ENCODE assay signal across 8 cellular contexts in genomic region chr21:38804617-38805281, GRCh38. TPM values are rescaled to one million over a fixed set of nuclear protein-coding genes. Genes with fewer than 3 reads are reported as not detected.
DNase-seq lines count a peak whose midpoint lies in the region; ATAC-seq and TF ChIP-seq lines count a peak whose summit lies in the region.

No MANE protein-coding gene starts in this region.

- peak; percentile 53 to 68 (median 60) for TF ChIP-seq CTCF in uterus (IDR thresholded peaks at IDR 0.05)

- H2BK5ac ChIP-seq in neuronal stem cell (ENCODE audit: low read length), result no peak overlapping the region

- peak overlapping the region; percentile 95 for H2AFZ ChIP-seq in neuronal stem cell (ENCODE audit: low read length)

- no peak overlapping the region for H4K91ac ChIP-seq in neuronal stem cell (ENCODE audit: low read depth, low read length, poor library complexity)

- peaks cover 14% of the 10 kb centered on the region for H3K27me3 Mint-ChIP-seq in activated naive CD4-positive, alpha-beta T cell treated with anti-CD3 and anti-CD28 coated beads, Interleukin-2, amount 10 ng/mL, durations not matched to agents 7 days and 5 days

- H3K4me3 ChIP-seq in neuronal stem cell (ENCODE audit: low read length in 2 of 2) (peak overlapping the region; percentile 68 to 98), uterus (peak overlapping the region; percentile 68 to 100)

- H3K9me3 Mint-ChIP-seq in activated naive CD4-positive, alpha-beta T cell treated with anti-CD3 and anti-CD28 coated beads, Interleukin-2, amount 10 ng/mL, durations not matched to agents 7 days and 5 days, result no peaks in the 10 kb centered on the region

- no peak overlapping the region for H2BK120ac ChIP-seq in neuronal stem cell (ENCODE audit: low read depth, low read length)

- no peak overlapping the region for H2BK12ac ChIP-seq in neuronal stem cell (ENCODE audit: low read length)

- H2BK15ac ChIP-seq in neuronal stem cell (ENCODE audit: low read length), result no peak overlapping the region

- H3K14ac ChIP-seq in neuronal stem cell (ENCODE audit: low read length), result no peak overlapping the region

- H3K18ac ChIP-seq in neuronal stem cell (ENCODE audit: low read length), result no peak overlapping the region

- H3K4ac ChIP-seq in neuronal stem cell (ENCODE audit: low read length), result no peak overlapping the region

- H3K4me2 ChIP-seq in neuronal stem cell (ENCODE audit: insufficient read depth, low read length, poor library complexity, severe bottlenecking), result peak overlapping the region; percentile 87

- peaks cover 28% of the 10 kb centered on the region for H3K4me1 Mint-ChIP-seq in activated naive CD4-positive, alpha-beta T cell treated with anti-CD3 and anti-CD28 coated beads, Interleukin-2, amount 10 ng/mL, durations not matched to agents 7 days and 5 days

- WGBS in neuronal stem cell (ENCODE audit: extremely low coverage in 2 of 2, insufficient read length in 2 of 2, insufficient replicate concordance in 1 of 2), 2 donors, result no CpG with 5 or more reads among the region's 32 CpGs

- peak overlapping the region; percentile 70 for H3K27ac Mint-ChIP-seq in activated naive CD4-positive, alpha-beta T cell treated with anti-CD3 and anti-CD28 coated beads, Interleukin-2, amount 10 ng/mL, durations not matched to agents 7 days and 5 days

- no peak for TF ChIP-seq POLR2A in uterus (IDR thresholded peaks at IDR 0.05)

- H3K4me3 Mint-ChIP-seq in activated naive CD4-positive, alpha-beta T cell treated with anti-CD3 and anti-CD28 coated beads, Interleukin-2, amount 10 ng/mL, durations not matched to agents 7 days and 5 days, result peak overlapping the region; percentile 77

- no peak overlapping the region for H3K23ac ChIP-seq in neuronal stem cell (ENCODE audit: low read depth, low read length, poor library complexity)

- H3K27ac ChIP-seq in neuronal stem cell (replicated peaks; ENCODE audit: low read length) (peak overlapping the region; percentile 67), uterus (peak overlapping the region; percentile 94 to 98)

- H3K27me3 ChIP-seq in neuronal stem cell (ENCODE audit: control insufficient read depth in 3 of 3, insufficient read depth in 3 of 3, low read depth in 1 of 3, low read length in 3 of 3), result peaks cover 0 to 20% (median 0%) of the 10 kb centered on the region in 3 experiments
- H3K27me3 ChIP-seq in uterus, result no peaks in the 10 kb centered on the region

- peaks cover 16% of the 10 kb centered on the region for H3K36me3 Mint-ChIP-seq in activated naive CD4-positive, alpha-beta T cell treated with anti-CD3 and anti-CD28 coated beads, Interleukin-2, amount 10 ng/mL, durations not matched to agents 7 days and 5 days

- intact Hi-C loops in uterus (cut with DNase I; ENCODE audit: low total_unique reads), result loop anchor here (5.0 to 10.0 kb wide), 2 partner anchors 50 to 323 kb away; no protein-coding TSS in a partner anchor

- no peaks in the 10 kb centered on the region for H3K36me3 ChIP-seq in neuronal stem cell (replicated peaks in 1 of 2; ENCODE audit: control insufficient read depth in 2 of 2, insufficient read depth in 2 of 2, low read length in 2 of 2)
- no peaks in the 10 kb centered on the region for H3K36me3 ChIP-seq in uterus

- peak; percentile 12 for ATAC-seq in HG02981 (IDR thresholded peaks at IDR 0.05; ENCODE audit: unreplicated experiment)

- H3K4me1 ChIP-seq in neuronal stem cell (ENCODE audit: control insufficient read depth in 2 of 2, insufficient read depth in 1 of 2, low read depth in 1 of 2, low read length in 2 of 2), result peaks cover 5 to 10% of the 10 kb centered on the region in 2 donors
- no peaks in the 10 kb centered on the region for H3K4me1 ChIP-seq in uterus

- H2AK5ac ChIP-seq in neuronal stem cell (ENCODE audit: low read depth, low read length), result no peak overlapping the region

- no peaks in the 10 kb centered on the region for H3K9me3 ChIP-seq in neuronal stem cell (replicated peaks in 1 of 2; ENCODE audit: control insufficient read depth in 2 of 2, insufficient read depth in 1 of 2, low read depth in 1 of 2, low read length in 2 of 2)
- H3K9me3 ChIP-seq in uterus, result no peaks in the 10 kb centered on the region

- CTCF ChIA-PET in activated naive CD4-positive, alpha-beta T cell treated with anti-CD3 and anti-CD28 coated beads, Interleukin-2, amount 10 ng/mL, durations not matched to agents 7 days and 5 days (lab: Charles Lee), result interaction anchor here (1.2 to 1.4 kb wide), 2 partner anchors 69 to 71 kb away, joined by 4 read pairs; no protein-coding TSS in a partner anchor

- H3K9ac ChIP-seq in neuronal stem cell (ENCODE audit: low read depth, low read length, poor library complexity), result no peak overlapping the region

- DNase-seq in DMS153 treated with DMSO at 0.1 percent for 48 hours (lab: John Stamatoyannopoulos, UW; ENCODE audit: unreplicated experiment), result peak; percentile 59
- no peak for DNase-seq in DMS153 (lab: John Stamatoyannopoulos, UW)
- DNase-seq in NCI-H774 (lab: John Stamatoyannopoulos, UW), result peak; percentile 52
- peak; percentile 48 for DNase-seq in activated naive CD4-positive, alpha-beta T cell treated with anti-CD3 and anti-CD28 coated beads, Interleukin-2, amount 10 ng/mL, durations not matched to agents 7 days and 5 days
- peak; percentile 52 for DNase-seq in glomerular visceral epithelial cell (ENCODE audit: extremely low spot score)
- no peak for DNase-seq in neuronal stem cell (ENCODE audit: low spot score)
- peak; percentile 72 to 76 for DNase-seq in uterus

- H4K8ac ChIP-seq in neuronal stem cell (ENCODE audit: low read depth, low read length), result no peak overlapping the region

- no peaks in the 10 kb centered on the region for H3K79me1 ChIP-seq in neuronal stem cell (ENCODE audit: low read depth, low read length)

RNA-seq across cellular contexts. Expression of gene ETS2, which starts 1.0 kb away (rescaled TPM):
- 16.6 TPM for polyA plus RNA-seq in neuronal stem cell (2013, experiment 1 of 2)
- polyA plus RNA-seq in neuronal stem cell (2013, experiment 2 of 2), result 16.6 TPM
- total RNA-seq in uterus, result 100 to 1,000 TPM in 2 of 4 donors, 10 to 100 TPM in 2; 72.6 to 147 (median 98.5) TPM

Comparison
In these comparisons a context has a peak if more than half of its experiments do, and no peak if none do; other contexts are left out.
1. DNase-seq: peak in DMS153 treated with DMSO at 0.1 percent for 48 hours (single experiment), NCI-H774 (single experiment), activated naive CD4-positive, alpha-beta T cell treated with anti-CD3 and anti-CD28 coated beads, Interleukin-2, amount 10 ng/mL, durations not matched to agents 7 days and 5 days (single experiment), glomerular visceral epithelial cell (single experiment) and uterus (2 of 2); none in DMS153 (single experiment) and neuronal stem cell (single experiment).